ENCODE assay signal across 9 cellular contexts in genomic region chr5:143016777-143017374, GRCh38.
DNase-seq lines count a peak whose midpoint lies in the region; ATAC-seq, FAIRE-seq and TF ChIP-seq lines count a peak whose summit lies in the region.
"Had no signal": no experiment of that assay in that cellular context is flagged by ENCODE, and none has a peak within 500 bp of the region (broad histone marks: within the 10 kb centered on the region; RNA-seq: fewer than 3 reads in every experiment).

No MANE protein-coding gene starts in this region.

- no peaks in the 10 kb centered on the region for H3K9me3 ChIP-seq in OCI-LY7 (ENCODE audit: low read length)
- H3K9me3 ChIP-seq in GM12878 (replicated peaks; ENCODE audit: control insufficient read depth, insufficient read depth, low read length), result peaks cover 3% of the 10 kb centered on the region; the same call in 2 of the 3 replicates
- H3K9me3 ChIP-seq: thoracic aorta had no signal

- no peak overlapping the region for H3K4me3 ChIP-seq in OCI-LY7 (ENCODE audit: low read depth, low read length, poor library complexity, severe bottlenecking)
- no peak overlapping the region for H3K4me3 ChIP-seq in GM12878
- H3K4me3 ChIP-seq: thoracic aorta had no signal

- TF ChIP-seq CTCF in GM13976 (IDR thresholded peaks at IDR 0.05; ENCODE audit: borderline replicate concordance, control extremely low read depth, extremely low read depth, insufficient read depth, missing control alignments) (peak; percentile 40), OCI-LY7 (conservative IDR thresholded peaks at IDR 0.05; ENCODE audit: low read length) (peak; percentile 83), GM12878 (IDR thresholded peaks at IDR 0.05 in 2 of 3, conservative IDR thresholded peaks at IDR 0.05 in 1 of 3; ENCODE audit: control insufficient read depth in 2 of 3, extremely low read depth in 1 of 3, insufficient read depth in 1 of 3, low read depth in 3 of 3, low read length in 3 of 3) (peak; percentile 68 to 75 (median 72))

- H3K27me3 ChIP-seq in GM12878 (replicated peaks in 1 of 2; ENCODE audit: control insufficient read depth in 2 of 2, insufficient read depth in 2 of 2, low read length in 1 of 2), result no peaks in the 10 kb centered on the region

- TF ChIP-seq EP300 in GM12878 (IDR thresholded peaks at IDR 0.05; ENCODE audit: borderline replicate concordance in 1 of 2, control insufficient read depth in 1 of 2, low read depth in 2 of 2, low read length in 2 of 2), result peak in 1 of 2 experiments; percentile 8; a peak in 1 of 4 replicates

- ATAC-seq in GM12878 (peak; percentile 28), HG02642 (IDR thresholded peaks at IDR 0.05; ENCODE audit: poor library complexity, unreplicated experiment) (no peak), GM21526 (IDR thresholded peaks at IDR 0.05; ENCODE audit: low FRiP score, unreplicated experiment) (no peak)

- peak; percentile 51 for DNase-seq in AG20443 (ENCODE audit: low spot score)
- DNase-seq in GM13976 (ENCODE audit: low spot score), result peak; percentile 43
- DNase-seq in OCI-LY7 (ENCODE audit: low spot score), result peak; percentile 72
- no peak for DNase-seq in GM12878 (ENCODE audit: low read depth, low spot score)
- peak; percentile 63 for DNase-seq in medulla oblongata (ENCODE audit: extremely low spot score)
- no peak for DNase-seq in amniotic stem cell (lab: John Stamatoyannopoulos, UW)

- H3K36me3 ChIP-seq in OCI-LY7 (ENCODE audit: insufficient read depth, low read length), result no peaks in the 10 kb centered on the region
- H3K36me3 ChIP-seq in GM12878 (ENCODE audit: control insufficient read depth in 2 of 2, insufficient read depth in 2 of 2, low read length in 1 of 2), result no peaks in the 10 kb centered on the region
- H3K36me3 ChIP-seq: thoracic aorta had no signal

- peak; percentile 88 for TF ChIP-seq RAD21 in GM12878 (IDR thresholded peaks at IDR 0.05; ENCODE audit: insufficient read depth, low read depth, low read length)

- H3K79me2 ChIP-seq in OCI-LY7 (ENCODE audit: insufficient read depth, low read depth, low read length) (no peaks in the 10 kb centered on the region), GM12878 (ENCODE audit: control insufficient read depth, insufficient read depth, low read length) (no peaks in the 10 kb centered on the region)

- H3K4me2 ChIP-seq in OCI-LY7 (ENCODE audit: low read length) (no peak overlapping the region), GM12878 (ENCODE audit: control insufficient read depth, insufficient read depth) (no peak overlapping the region)

- SMC1A ChIA-PET in GM12878 (lab: Charles Lee; ENCODE audit: uncharacterized antibody, unreplicated experiment), result interaction anchor here (0.6 to 7.2 kb wide), 20 partner anchors 13 to 808 kb away, joined by 3 to 138 read pairs (median 4); no protein-coding TSS in a partner anchor

- no peaks in the 10 kb centered on the region for H3K9me2 ChIP-seq in OCI-LY7 (ENCODE audit: insufficient read depth, low read length)

- H3K9ac ChIP-seq in GM12878 (ENCODE audit: control insufficient read depth, insufficient read depth, low read length), result no peak overlapping the region

- H2AFZ ChIP-seq in OCI-LY7 (ENCODE audit: low read length) (no peak overlapping the region), GM12878 (ENCODE audit: control insufficient read depth, low read depth, low read length) (no peak overlapping the region)

- H3K27ac ChIP-seq in OCI-LY7 (ENCODE audit: low read depth, low read length, poor library complexity, severe bottlenecking) (no peak overlapping the region), GM12878 (ENCODE audit: control insufficient read depth, insufficient read depth) (no peak overlapping the region)
- H3K27ac ChIP-seq: thoracic aorta had no signal

- H3K4me1 ChIP-seq in OCI-LY7 (ENCODE audit: insufficient read depth, low read length, poor library complexity, severe bottlenecking), result no peaks in the 10 kb centered on the region
- peaks cover 31% of the 10 kb centered on the region for H3K4me1 ChIP-seq in GM12878 (ENCODE audit: control insufficient read depth, insufficient read depth, low read length)

- no peak for FAIRE-seq in GM12878 (lab: Jason Lieb, UNC)

- POLR2A ChIA-PET in OCI-LY7 (lab: Charles Lee) (interaction anchor here (0.6 to 0.7 kb wide), 3 partner anchors 23 to 932 kb away, joined by 3 to 6 read pairs (median 3); no protein-coding TSS in a partner anchor), GM12878 (lab: Charles Lee) (interaction anchor here (0.6 to 1.1 kb wide), 8 partner anchors 10 to 393 kb away, joined by 3 to 7 read pairs (median 4); no protein-coding TSS in a partner anchor)

- in situ Hi-C loops in GM13976 (cut with MboI; ENCODE audit: low sequenced_read_pairs, unreplicated experiment) (loop anchor here (25.0 kb wide), 1 partner anchor 795 kb away; the partner anchor contains the start of gene HMHB1), GM12878 (cut with MboI) (no loop called here)

- H4K20me1 ChIP-seq in OCI-LY7 (ENCODE audit: insufficient read depth, low read length) (no peaks in the 10 kb centered on the region), GM12878 (ENCODE audit: control insufficient read depth, insufficient read depth) (no peaks in the 10 kb centered on the region)

- 65% methylated on average over 5 of the region's 5 CpGs for WGBS in GM12878 (ENCODE audit: insufficient coverage, insufficient replicate concordance, low lambda C conversion rate, missing lambda C conversion rate)

- TF ChIP-seq POLR2A in GM12878 (IDR thresholded peaks at IDR 0.05; ENCODE audit: low read depth, low read length), result no peak

- RAD21 ChIA-PET in GM12878 (lab: Charles Lee; ENCODE audit: unreplicated experiment), result interaction anchor here (0.5 to 17.7 kb wide), 25 partner anchors 10 to 808 kb away, joined by 3 to 337 read pairs (median 3); no protein-coding TSS in a partner anchor

- CTCF ChIA-PET in OCI-LY7 (lab: Charles Lee; ENCODE audit: unreplicated experiment) (no interaction called here), GM12878 (lab: Yijun Ruan, JAX) (interaction anchor here (0.6 to 2.8 kb wide), 27 partner anchors 11 to 951 kb away, joined by 3 to 11 read pairs (median 5); partner anchors contain the start of gene NR3C1)

- intact Hi-C loops in OCI-LY7 (cut with micrococcal nuclease; ENCODE audit: unreplicated experiment), result no loop called here
- intact Hi-C loops in GM12878 (cut with micrococcal nuclease; ENCODE audit: unreplicated experiment), result loop anchor here (2.0 kb wide), 1 partner anchor 386 kb away; the partner anchor contains the start of gene NR3C1

- BruUV-seq in OCI-LY7 (replicated peaks; lab: Mats Ljungman, UMichigan) (no TSS peak), GM12878 (replicated peaks; lab: Mats Ljungman, UMichigan) (no TSS peak)

TF ChIP-seq in GM12878, 131 proteins besides CTCF, POLR2A, EP300 and RAD21 (continues in another document):
- TF ChIP-seq IKZF1 (conservative IDR thresholded peaks at IDR 0.05), result peak; percentile 29; the same call in 1 of the 2 replicates
- TF ChIP-seq PRDM15 (CRISPR knock-in tag; IDR thresholded peaks at IDR 0.05), result no peak
- TF ChIP-seq RAD51 (IDR thresholded peaks at IDR 0.05), result no peak
- TF ChIP-seq SP1 (IDR thresholded peaks at IDR 0.05; ENCODE audit: low read depth, low read length), result no peak
- TF ChIP-seq EED (IDR thresholded peaks at IDR 0.05; ENCODE audit: low read depth), result peak; percentile 33; the same call in 1 of the 2 replicates
- 0 out of 2 replicates have a peak, but pooled peaks have one; percentile 12 for TF ChIP-seq ATF2 (IDR thresholded peaks at IDR 0.05; ENCODE audit: low read length)
- no peak for TF ChIP-seq SUPT20H (IDR thresholded peaks at IDR 0.05; ENCODE audit: borderline replicate concordance, control insufficient read depth, low read depth, low read length)
- TF ChIP-seq HDAC2 (IDR thresholded peaks at IDR 0.05), result no peak
- peak; percentile 8; the same call in 1 of the 2 replicates for TF ChIP-seq CBX5 (IDR thresholded peaks at IDR 0.05; ENCODE audit: low read depth)

Comparison
In these comparisons a context has a peak if more than half of its experiments do, and no peak if none do; other contexts are left out.
1. DNase-seq: peak in AG20443 (single experiment), GM13976 (single experiment), OCI-LY7 (single experiment) and medulla oblongata (single experiment); none in GM12878 (single experiment) and amniotic stem cell (single experiment).
2. Peak in every context shown above with its lines, with median percentiles within 50 percentile points of each other: CTCF ChIP-seq.